ENCODE assay signal across 16 cellular contexts in the genomic region with DNA sequence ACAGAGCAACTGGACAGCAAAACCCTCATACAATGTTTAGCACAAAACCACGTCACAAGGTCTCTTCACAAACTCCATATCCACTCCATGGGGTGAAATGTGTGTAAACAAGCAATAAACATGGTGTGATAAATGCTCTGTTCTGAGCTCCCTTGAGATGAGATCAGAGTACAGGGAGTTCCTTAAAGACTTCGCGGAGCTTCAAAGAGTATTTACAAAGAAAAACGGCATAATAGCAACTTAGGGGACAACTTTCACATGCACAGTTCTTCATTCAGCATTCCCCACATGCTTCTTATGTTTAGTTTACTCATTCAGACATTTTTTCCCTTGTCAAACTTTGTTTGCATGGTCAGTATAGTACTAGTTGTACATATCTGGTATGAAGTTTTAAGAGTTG. TPM values are rescaled to one million over a fixed set of nuclear protein-coding genes. Genes with fewer than 3 reads are reported as not detected.
DNase-seq lines count a peak whose midpoint lies in the region; TF ChIP-seq lines count a peak whose summit lies in the region.
"Had no signal": no experiment of that assay in that cellular context is flagged by ENCODE, and none has a peak within 500 bp of the region (broad histone marks: within the 10 kb centered on the region; RNA-seq: fewer than 3 reads in every experiment).

No MANE protein-coding gene starts in this region.

- H3K27me3 Mint-ChIP-seq in Calu3 (ENCODE audit: unreplicated experiment), result no peaks in the 10 kb centered on the region

- no peak overlapping the region for H2BK120ac ChIP-seq in neuronal stem cell (ENCODE audit: low read depth, low read length)

- H3K9me3 Mint-ChIP-seq in Calu3 (ENCODE audit: low read depth, unreplicated experiment), result no peaks in the 10 kb centered on the region

- H3K4me1 Mint-ChIP-seq in Calu3 (ENCODE audit: low read depth, unreplicated experiment), result no peaks in the 10 kb centered on the region
- H3K4me1 Mint-ChIP-seq: CD8-positive, alpha-beta memory T cell had no signal

- no peak overlapping the region for H3K4me2 ChIP-seq in neuronal stem cell (ENCODE audit: insufficient read depth, low read length, poor library complexity, severe bottlenecking)
- H3K4me2 ChIP-seq: BLaER1 had no signal

- H3K27ac Mint-ChIP-seq in Calu3 (ENCODE audit: unreplicated experiment), result no peak overlapping the region
- H3K27ac Mint-ChIP-seq: IgD-negative memory B cell had no signal

- CTCF ChIA-PET in Calu3 (lab: Charles Lee), result no interaction called here

- no peak for TF ChIP-seq CTCF in VCaP (conservative IDR thresholded peaks at IDR 0.05)
- no peak for TF ChIP-seq CTCF in fibroblast of pulmonary artery (IDR thresholded peaks at IDR 0.05; ENCODE audit: low read length, missing control alignments)
- TF ChIP-seq CTCF in Calu3 (IDR thresholded peaks at IDR 0.05; ENCODE audit: unreplicated experiment), result no peak

- H3K4me1 ChIP-seq in neuronal stem cell (ENCODE audit: control insufficient read depth in 2 of 2, insufficient read depth in 1 of 2, low read depth in 1 of 2, low read length in 2 of 2), result peaks cover 0 to 4% of the 10 kb centered on the region in 2 donors
- H3K4me1 ChIP-seq: BLaER1 had no signal

- no CpG with 5 or more reads among the region's 4 CpGs for WGBS in neuronal stem cell (ENCODE audit: extremely low coverage in 2 of 2, insufficient read length in 2 of 2, insufficient replicate concordance in 1 of 2), 2 donors

- no peak overlapping the region for H4K91ac ChIP-seq in neuronal stem cell (ENCODE audit: low read depth, low read length, poor library complexity)

- H3K18ac ChIP-seq in neuronal stem cell (ENCODE audit: low read length), result no peak overlapping the region

- no peak overlapping the region for H3K14ac ChIP-seq in neuronal stem cell (ENCODE audit: low read length)

- H3K9me3 ChIP-seq in neuronal stem cell (replicated peaks in 1 of 2; ENCODE audit: control insufficient read depth in 2 of 2, insufficient read depth in 1 of 2, low read depth in 1 of 2, low read length in 2 of 2), result no peaks in the 10 kb centered on the region
- H3K9me3 ChIP-seq: BLaER1 had no signal

- H2AK5ac ChIP-seq in neuronal stem cell (ENCODE audit: low read depth, low read length), result no peak overlapping the region

- intact Hi-C loops in Calu3 (cut with micrococcal nuclease; ENCODE audit: unreplicated experiment), result no loop called here
- intact Hi-C loops in cardiac septum (cut with DNase I), result no loop called here

- DNase-seq in fibroblast of pulmonary artery (ENCODE audit: low read depth), result peak; percentile 7
- no peak for DNase-seq in neuronal stem cell (ENCODE audit: low spot score)
- no peak for DNase-seq in activated effector memory CD4-positive, alpha-beta T cell treated with anti-CD3 and anti-CD28 coated beads, Interleukin-2, amount 50 U/mL, for 16 hours
- DNase-seq in Calu3, result no peak
- DNase-seq in cardiac septum (ENCODE audit: low spot score), result no peak
- DNase-seq in activated naive CD4-positive, alpha-beta T cell treated with Interleukin-2 at 50 U/mL for 16 hours, result no peak
- DNase-seq: CD8-positive, alpha-beta memory T cell; EL; H7; NCI-H1436 treated with DMSO at 0.1 percent for 48 hours; NCI-H2081 treated with DMSO at 0.1 percent for 48 hours; NCI-H524; SHP77 had no signal

- H2BK5ac ChIP-seq in neuronal stem cell (ENCODE audit: low read length), result no peak overlapping the region

- H3K4me3 Mint-ChIP-seq in Calu3 (ENCODE audit: low read depth, unreplicated experiment), result no peak overlapping the region
- H3K4me3 Mint-ChIP-seq: CD8-positive, alpha-beta memory T cell; IgD-negative memory B cell had no signal

- H3K27me3 ChIP-seq in neuronal stem cell (ENCODE audit: control insufficient read depth in 3 of 3, insufficient read depth in 3 of 3, low read depth in 1 of 3, low read length in 3 of 3), result no peaks in the 10 kb centered on the region
- H3K27me3 ChIP-seq: BLaER1 had no signal

- H2AFZ ChIP-seq in neuronal stem cell (ENCODE audit: low read length), result peak overlapping the region; percentile 71

- no peak overlapping the region for H3K4ac ChIP-seq in neuronal stem cell (ENCODE audit: low read length)

- H3K36me3 Mint-ChIP-seq in Calu3 (ENCODE audit: insufficient read depth, unreplicated experiment), result no peaks in the 10 kb centered on the region

- H3K27ac ChIP-seq in VCaP (peak overlapping the region; percentile 25), neuronal stem cell (replicated peaks; ENCODE audit: low read length) (no peak overlapping the region)
- H3K27ac ChIP-seq: BLaER1 had no signal

- no peak overlapping the region for H3K4me3 ChIP-seq in fibroblast of pulmonary artery (replicated peaks; ENCODE audit: low read depth, low read length)
- no peak overlapping the region for H3K4me3 ChIP-seq in neuronal stem cell (ENCODE audit: low read length in 2 of 2)
- H3K4me3 ChIP-seq: BLaER1 had no signal

- no TSS peak for BruUV-seq in Calu3 (replicated peaks; lab: Mats Ljungman, UMichigan)

- H4K8ac ChIP-seq in neuronal stem cell (ENCODE audit: low read depth, low read length), result no peak overlapping the region

- no peaks in the 10 kb centered on the region for H3K79me1 ChIP-seq in neuronal stem cell (ENCODE audit: low read depth, low read length)

- H3K23ac ChIP-seq in neuronal stem cell (ENCODE audit: low read depth, low read length, poor library complexity), result no peak overlapping the region

- no peak overlapping the region for H2BK15ac ChIP-seq in neuronal stem cell (ENCODE audit: low read length)

- no peak overlapping the region for H3K9ac ChIP-seq in neuronal stem cell (ENCODE audit: low read depth, low read length, poor library complexity)
- H3K9ac ChIP-seq: BLaER1 had no signal

- H3K36me3 ChIP-seq in neuronal stem cell (replicated peaks in 1 of 2; ENCODE audit: control insufficient read depth in 2 of 2, insufficient read depth in 2 of 2, low read length in 2 of 2), result no peaks in the 10 kb centered on the region
- H3K36me3 ChIP-seq: BLaER1 had no signal

- H2BK12ac ChIP-seq in neuronal stem cell (ENCODE audit: low read length), result no peak overlapping the region

RNA-seq across cellular contexts. Expression of a gene that starts 52.5 kb away (rescaled TPM):
- polyA plus RNA-seq in neuronal stem cell (2013, experiment 1 of 2), result 34.0 TPM
- polyA plus RNA-seq in neuronal stem cell (2013, experiment 2 of 2), result 35.8 TPM
- total RNA-seq in Calu3 (2022), result 49.5 and 56.6 TPM in 2 replicates
- total RNA-seq in cardiac septum, result 62.5 TPM
